ENCODE assay signal across 4 cellular contexts in the genomic region with DNA sequence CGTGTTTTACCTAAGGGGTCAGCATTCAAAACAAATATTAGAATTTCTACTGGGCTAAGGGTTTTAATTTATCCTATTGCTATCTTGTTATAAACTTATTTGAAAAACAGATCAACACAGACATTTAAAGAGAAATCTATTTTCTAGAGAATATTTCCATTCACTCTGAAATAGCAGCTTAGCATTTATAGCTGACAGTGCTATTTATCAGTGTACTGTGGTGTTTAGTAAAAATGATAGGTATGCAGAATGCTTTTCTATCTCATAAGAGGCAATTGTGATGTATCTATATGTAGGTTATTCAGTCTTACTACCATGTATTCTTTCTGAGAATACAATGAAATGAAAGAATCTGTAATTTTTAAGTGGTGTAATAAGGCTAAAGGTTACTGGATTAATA.
TF ChIP-seq lines count a peak whose summit lies in the region.

No MANE protein-coding gene starts in this region.

TF ChIP-seq in A549, 52 proteins besides CTCF, POLR2A, EP300 and RAD21:
- TF ChIP-seq MAFK (IDR thresholded peaks at IDR 0.05; ENCODE audit: partially characterized antibody): peak; percentile 75
- TF ChIP-seq, protein P1, sequence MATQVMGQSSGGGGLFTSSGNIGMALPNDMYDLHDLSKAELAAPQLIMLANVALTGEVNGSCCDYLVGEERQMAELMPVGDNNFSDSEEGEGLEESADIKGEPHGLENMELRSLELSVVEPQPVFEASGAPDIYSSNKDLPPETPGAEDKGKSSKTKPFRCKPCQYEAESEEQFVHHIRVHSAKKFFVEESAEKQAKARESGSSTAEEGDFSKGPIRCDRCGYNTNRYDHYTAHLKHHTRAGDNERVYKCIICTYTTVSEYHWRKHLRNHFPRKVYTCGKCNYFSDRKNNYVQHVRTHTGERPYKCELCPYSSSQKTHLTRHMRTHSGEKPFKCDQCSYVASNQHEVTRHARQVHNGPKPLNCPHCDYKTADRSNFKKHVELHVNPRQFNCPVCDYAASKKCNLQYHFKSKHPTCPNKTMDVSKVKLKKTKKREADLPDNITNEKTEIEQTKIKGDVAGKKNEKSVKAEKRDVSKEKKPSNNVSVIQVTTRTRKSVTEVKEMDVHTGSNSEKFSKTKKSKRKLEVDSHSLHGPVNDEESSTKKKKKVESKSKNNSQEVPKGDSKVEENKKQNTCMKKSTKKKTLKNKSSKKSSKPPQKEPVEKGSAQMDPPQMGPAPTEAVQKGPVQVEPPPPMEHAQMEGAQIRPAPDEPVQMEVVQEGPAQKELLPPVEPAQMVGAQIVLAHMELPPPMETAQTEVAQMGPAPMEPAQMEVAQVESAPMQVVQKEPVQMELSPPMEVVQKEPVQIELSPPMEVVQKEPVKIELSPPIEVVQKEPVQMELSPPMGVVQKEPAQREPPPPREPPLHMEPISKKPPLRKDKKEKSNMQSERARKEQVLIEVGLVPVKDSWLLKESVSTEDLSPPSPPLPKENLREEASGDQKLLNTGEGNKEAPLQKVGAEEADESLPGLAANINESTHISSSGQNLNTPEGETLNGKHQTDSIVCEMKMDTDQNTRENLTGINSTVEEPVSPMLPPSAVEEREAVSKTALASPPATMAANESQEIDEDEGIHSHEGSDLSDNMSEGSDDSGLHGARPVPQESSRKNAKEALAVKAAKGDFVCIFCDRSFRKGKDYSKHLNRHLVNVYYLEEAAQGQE (IDR thresholded peaks at IDR 0.05): no peak

TF ChIP-seq in IMR-90, 13 proteins besides CTCF, POLR2A, EP300 and RAD21:
- TF ChIP-seq MXI1 (IDR thresholded peaks at IDR 0.05; ENCODE audit: borderline replicate concordance, low read depth, low read length): no peak
- peak; percentile 87 for TF ChIP-seq MAFK (IDR thresholded peaks at IDR 0.05; ENCODE audit: low read depth, low read length)

TF ChIP-seq in H1, 55 proteins besides CTCF, POLR2A, EP300 and RAD21:
- TF ChIP-seq MAFK (IDR thresholded peaks at IDR 0.05; ENCODE audit: low read depth, low read length) (peak; percentile 9; the same call in 1 of the 2 replicates), FOSL1 (IDR thresholded peaks at IDR 0.05; ENCODE audit: insufficient read depth, low read depth, low read length) (no peak)

TF ChIP-seq in GM12891, 5 proteins besides CTCF, POLR2A, EP300 and RAD21:
- TF ChIP-seq POU2F2 (IDR thresholded peaks at IDR 0.05; ENCODE audit: low read depth, low read length) (no peak), PAX5 (IDR thresholded peaks at IDR 0.05; ENCODE audit: insufficient read depth, low read length, severe bottlenecking) (no peak), SPI1 (IDR thresholded peaks at IDR 0.05; ENCODE audit: low read depth, low read length) (no peak), POLR2AphosphoS5 (IDR thresholded peaks at IDR 0.05; ENCODE audit: low read depth, low read length) (no peak), TAF1 (IDR thresholded peaks at IDR 0.05; ENCODE audit: low read depth, low read length) (no peak)
